15 cellular contexts compared by ENCODE assay signal in the genomic region with DNA sequence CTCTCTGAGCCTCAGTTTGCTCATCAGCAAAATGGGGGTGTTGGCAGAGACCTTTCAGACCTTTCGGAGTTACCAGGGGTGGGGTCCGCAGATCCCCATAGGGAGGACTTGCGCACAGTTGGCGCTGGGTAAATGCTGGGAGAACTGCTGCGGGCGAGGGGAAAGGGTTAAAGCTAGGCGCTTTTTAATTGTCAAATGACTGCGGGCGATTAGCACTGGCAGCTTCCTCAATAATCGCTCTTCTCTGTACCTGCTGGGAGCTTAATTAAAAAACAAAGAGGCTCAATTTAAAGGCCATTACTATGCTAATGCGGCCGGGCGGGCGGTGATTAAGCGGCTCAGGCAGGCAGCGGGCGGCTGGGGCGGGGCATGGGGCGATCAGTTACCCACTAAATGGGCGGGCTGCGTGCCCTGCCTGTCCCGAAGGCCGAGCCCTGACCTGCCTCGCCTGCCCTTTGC.
A peak's percentile ranks its signal among the peaks of the same experiment; 100 is the strongest.
DNase-seq lines count a peak whose midpoint lies in the region; ATAC-seq, FAIRE-seq and TF ChIP-seq lines count a peak whose summit lies in the region.
"Had no signal": no experiment of that assay in that cellular context is flagged by ENCODE, and none has a peak within 500 bp of the region (broad histone marks: within the 10 kb centered on the region; RNA-seq: fewer than 3 reads in every experiment).

No MANE protein-coding gene starts in this region.

- in situ Hi-C loops in G401 (cut with HindIII; ENCODE audit: low sequenced_read_pairs), result no loop called here

- FAIRE-seq in small intestine (lab: Jason Lieb, UNC), result no peak
- FAIRE-seq: astrocyte, GM12892 had no signal

- CTCF ChIA-PET in A673 (lab: Charles Lee), result no interaction called here

- no peak overlapping the region for H3K27ac ChIP-seq in A673 (ENCODE audit: low read depth, low read length, poor library complexity, severe bottlenecking)
- no peak overlapping the region for H3K27ac ChIP-seq in iPS-18a (ENCODE audit: low read length)
- H3K27ac ChIP-seq in small intestine (ENCODE audit: low read depth in 1 of 2, low read length in 1 of 2), result no peak overlapping the region
- H3K27ac ChIP-seq: dorsolateral prefrontal cortex, upper lobe of left lung had no signal

- no TSS peak for BruUV-seq in A673 (replicated peaks; lab: Mats Ljungman, UMichigan)

- no peak overlapping the region for H3K4me3 ChIP-seq in A673 (ENCODE audit: low read depth, low read length, poor library complexity, severe bottlenecking)
- peak overlapping the region; percentile 31 for H3K4me3 ChIP-seq in iPS-18a (ENCODE audit: low read length)
- no peak overlapping the region for H3K4me3 ChIP-seq in small intestine (ENCODE audit: low read depth in 1 of 2, low read length in 2 of 2)
- H3K4me3 ChIP-seq: dorsolateral prefrontal cortex, upper lobe of left lung had no signal

- H3K9ac ChIP-seq in iPS-18a (ENCODE audit: low read length), result no peak overlapping the region

- no peaks in the 10 kb centered on the region for H3K4me1 ChIP-seq in A673 (ENCODE audit: insufficient read depth, low read length, poor library complexity, severe bottlenecking)
- peaks cover 39% of the 10 kb centered on the region for H3K4me1 ChIP-seq in iPS-18a (ENCODE audit: control insufficient read depth, low read depth, low read length)
- H3K4me1 ChIP-seq in small intestine (ENCODE audit: control insufficient read depth in 2 of 2, insufficient read depth in 1 of 2, low read depth in 1 of 2, low read length in 1 of 2), result no peaks in the 10 kb centered on the region

- H3K36me3 ChIP-seq in A673 (ENCODE audit: insufficient read depth, low read length, poor library complexity, severe bottlenecking) (no peaks in the 10 kb centered on the region), iPS-18a (ENCODE audit: control insufficient read depth, low read depth, low read length) (no peaks in the 10 kb centered on the region), small intestine (ENCODE audit: control insufficient read depth in 2 of 2, insufficient read depth in 2 of 2, low read length in 2 of 2) (no peaks in the 10 kb centered on the region)
- H3K36me3 ChIP-seq: upper lobe of left lung had no signal

- ATAC-seq in SK-N-SH treated with all-trans-retinoic acid at 6 μM for 48 hours (peak; percentile 36; the same call in 1 of the 3 replicates), HG02884 (IDR thresholded peaks at IDR 0.05; ENCODE audit: unreplicated experiment) (no peak)

- no peak for TF ChIP-seq CTCF in A673 (conservative IDR thresholded peaks at IDR 0.05; ENCODE audit: low read depth, low read length)

- H3K27me3 ChIP-seq in A673 (replicated peaks; ENCODE audit: insufficient read depth, low read depth, low read length, poor library complexity) (peaks cover 95% of the 10 kb centered on the region), iPS-18a (ENCODE audit: control insufficient read depth, insufficient read depth, low read length) (peaks cover 97% of the 10 kb centered on the region), small intestine (ENCODE audit: control insufficient read depth in 2 of 2, insufficient read depth in 2 of 2, low read length in 2 of 2) (peaks cover 0 to 44% of the 10 kb centered on the region in 2 donors)

- POLR2A ChIA-PET in A673 (lab: Charles Lee; ENCODE audit: low non-redundant PET), result no interaction called here

- intact Hi-C loops in A673 (cut with micrococcal nuclease; ENCODE audit: unreplicated experiment), result no loop called here

- DNase-seq in A673 (ENCODE audit: low spot score) (peak; percentile 39), G401 (ENCODE audit: low spot score) (peak; percentile 70), small intestine (no peak), AG08396 (ENCODE audit: low spot score) (no peak), occipital lobe (lab: John Stamatoyannopoulos, UW) (no peak)
- DNase-seq: DMS79 treated with DMSO at 0.1 percent for 48 hours, islet precursor cell, NCI-H1417 treated with DMSO at 0.1 percent for 48 hours, upper lobe of left lung had no signal

- H3K9me3 ChIP-seq in A673 (ENCODE audit: low read depth, low read length, poor library complexity, severe bottlenecking) (no peaks in the 10 kb centered on the region), iPS-18a (ENCODE audit: control insufficient read depth, low read depth, low read length) (no peaks in the 10 kb centered on the region), small intestine (ENCODE audit: control insufficient read depth, low read depth) (no peaks in the 10 kb centered on the region)
- H3K9me3 ChIP-seq: upper lobe of left lung had no signal

- WGBS in small intestine, 3 donors, result 2 to 7% (median 5%) methylated on average over 24 of the region's 24 CpGs

TF ChIP-seq in SK-N-SH treated with all-trans-retinoic acid at 6 μM for 48 hours, 23 proteins besides CTCF, POLR2A, EP300 and RAD21:
- TF ChIP-seq ZC3H10 (CRISPR knock-in tag; IDR thresholded peaks at IDR 0.05), result no peak
- TF ChIP-seq ISL1 (CRISPR knock-in tag; IDR thresholded peaks at IDR 0.05), result no peak
- no peak for TF ChIP-seq PPARA (CRISPR knock-in tag; IDR thresholded peaks at IDR 0.05; ENCODE audit: borderline replicate concordance)
- no peak for TF ChIP-seq ESRRG (CRISPR knock-in tag; IDR thresholded peaks at IDR 0.05)
- TF ChIP-seq GLIS3 (CRISPR knock-in tag; IDR thresholded peaks at IDR 0.05), result no peak
- TF ChIP-seq SNAI2 (CRISPR knock-in tag; IDR thresholded peaks at IDR 0.05), result no peak
- TF ChIP-seq ZNF8 (CRISPR knock-in tag; IDR thresholded peaks at IDR 0.05), result no peak
- TF ChIP-seq TCF4 (CRISPR knock-in tag; IDR thresholded peaks at IDR 0.05; ENCODE audit: borderline replicate concordance), result no peak
- no peak for TF ChIP-seq PATZ1 (CRISPR knock-in tag; IDR thresholded peaks at IDR 0.05; ENCODE audit: borderline replicate concordance)

Comparison
In these comparisons a context has a peak if more than half of its experiments do, and no peak if none do; other contexts are left out.
1. DNase-seq: peak in A673 (single experiment) and G401 (single experiment); none in small intestine (single experiment), AG08396 (single experiment) and occipital lobe (single experiment).